8 cellular contexts compared by ENCODE assay signal in the genomic region with DNA sequence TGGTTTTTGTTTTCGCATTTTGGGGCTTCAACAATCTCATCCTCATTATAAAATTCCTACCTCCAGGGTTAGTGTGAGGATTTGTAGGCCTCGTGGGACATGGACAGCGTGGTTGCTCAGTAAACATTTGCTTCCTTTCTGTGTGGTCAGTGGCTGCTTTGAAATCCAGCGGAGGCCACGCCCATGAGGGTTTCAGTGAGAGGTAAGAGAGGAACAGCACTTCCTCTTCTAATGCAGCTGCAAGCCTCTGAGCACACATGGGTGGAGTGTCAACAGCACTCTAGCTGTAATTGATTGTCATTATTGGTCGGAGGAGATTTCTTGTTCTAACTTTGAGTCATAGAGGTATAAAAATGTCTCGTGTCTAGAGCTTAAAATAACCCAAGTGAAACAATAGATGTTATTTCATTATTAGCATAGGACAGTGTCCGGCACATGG. TPM values are rescaled to one million over a fixed set of nuclear protein-coding genes. Genes with fewer than 3 reads are reported as not detected.
DNase-seq lines count a peak whose midpoint lies in the region; ATAC-seq and TF ChIP-seq lines count a peak whose summit lies in the region.

No MANE protein-coding gene starts in this region.

- ATAC-seq in GM19023 (IDR thresholded peaks at IDR 0.05; ENCODE audit: unreplicated experiment): peak; percentile 99
- peak; percentile 99 for ATAC-seq in HG03060 (IDR thresholded peaks at IDR 0.05; ENCODE audit: low read depth, unreplicated experiment)

- no peak overlapping the region for H3K4me3 ChIP-seq in adrenal gland

- no peak for TF ChIP-seq CTCF in adrenal gland (IDR thresholded peaks at IDR 0.05)

- WGBS in adrenal gland, 4 donors: 45 to 53% (median 50%) methylated on average over 8 of the region's 8 CpGs

- H3K4me1 ChIP-seq in adrenal gland (replicated peaks in 1 of 2): no peaks in the 10 kb centered on the region

- H3K9me3 ChIP-seq in adrenal gland (replicated peaks in 1 of 3): no peaks in the 10 kb centered on the region

- peak; percentile 69 for DNase-seq in CD1c-positive myeloid dendritic cell (ENCODE audit: extremely low spot score)
- DNase-seq in NCI-H2029 treated with DMSO at 0.1 percent for 48 hours (lab: John Stamatoyannopoulos, UW): peak; percentile 66
- peak in 6 of 7 donors; percentile 29 to 76 (median 38) for DNase-seq in adrenal gland
- peak; percentile 41 for DNase-seq in left kidney (ENCODE audit: low read depth, low spot score)
- DNase-seq in occipital lobe (lab: John Stamatoyannopoulos, UW): no peak
- no peak for DNase-seq in NCI-H2196 (lab: John Stamatoyannopoulos, UW; ENCODE audit: unreplicated experiment)

- no peak overlapping the region for H3K27ac ChIP-seq in adrenal gland

- H3K36me3 ChIP-seq in adrenal gland (replicated peaks in 1 of 2): no peaks in the 10 kb centered on the region

- intact Hi-C loops in adrenal gland (cut with DNase I): loop anchor here (5.0 to 10.0 kb wide), 3 partner anchors 104 to 251 kb away; no protein-coding TSS in a partner anchor

- H3K27me3 ChIP-seq in adrenal gland: no peaks in the 10 kb centered on the region

- TF ChIP-seq POLR2A in adrenal gland (IDR thresholded peaks at IDR 0.05): no peak

RNA-seq across cellular contexts. Expression of a gene that starts 6.0 kb away (rescaled TPM):
- total RNA-seq in adrenal gland (10 to 100 TPM in 6 of 8 donors, 1 to 10 TPM in 2; 6.8 to 23.2 (median 12.4) TPM), occipital lobe (7.2 TPM)
- polyA plus RNA-seq in adrenal gland: 1 to 10 TPM; 2.5 to 6.7 (median 3.0) TPM

Comparison
In these comparisons a context has a peak if more than half of its experiments do, and no peak if none do; other contexts are left out.
1. DNase-seq: peak in CD1c-positive myeloid dendritic cell (single experiment), NCI-H2029 treated with DMSO at 0.1 percent for 48 hours (single experiment), adrenal gland (6 of 7) and left kidney (single experiment); none in occipital lobe (single experiment) and NCI-H2196 (single experiment).